ENCODE assay signal across 8 cellular contexts in the genomic region with DNA sequence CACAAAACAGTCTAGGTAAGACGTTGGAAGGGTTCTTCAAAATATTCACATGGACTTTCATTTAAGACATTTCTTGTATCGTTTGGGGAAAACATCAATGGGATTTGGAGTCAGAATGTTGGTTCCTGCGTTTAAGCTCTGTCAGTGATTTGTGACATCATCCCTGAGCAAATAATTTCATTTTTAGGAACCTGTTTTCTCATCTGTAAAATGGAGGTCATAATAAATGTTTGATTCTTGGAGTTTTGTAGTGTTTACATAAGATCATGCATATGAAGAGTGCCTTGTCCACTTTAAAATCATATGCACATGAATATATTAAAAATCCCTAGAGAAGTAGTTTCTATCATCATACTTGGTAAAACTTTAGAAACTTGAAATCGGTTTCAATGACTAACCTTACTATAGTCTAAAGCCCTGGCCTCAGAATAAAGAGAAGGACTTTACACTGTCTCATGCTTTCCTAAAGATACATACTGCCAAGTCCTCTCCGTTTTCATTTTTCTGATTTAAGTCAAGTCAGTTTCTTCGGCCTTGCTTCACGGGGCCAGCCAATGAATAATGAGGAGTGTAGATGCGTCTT.
DNase-seq lines count a peak whose midpoint lies in the region; ATAC-seq, FAIRE-seq and TF ChIP-seq lines count a peak whose summit lies in the region.

No MANE protein-coding gene starts in this region.

- no peak for DNase-seq in left ventricle myocardium inferior
- DNase-seq in Right ventricle myocardium superior: no peak
- DNase-seq in brain microvascular endothelial cell: no peak
- DNase-seq in left lung: no peak
- DNase-seq in uterus: no peak
- DNase-seq in kidney: no peak

- H3K27ac ChIP-seq in left ventricle myocardium inferior (replicated peaks) (no peak overlapping the region), brain microvascular endothelial cell (peak overlapping the region; percentile 63), left lung (no peak overlapping the region), uterus (peak overlapping the region; percentile 60 to 75), kidney (ENCODE audit: low read depth in 2 of 2, low read length in 2 of 2) (no peak overlapping the region)

- no peak for ATAC-seq in Right ventricle myocardium superior (ENCODE audit: poor library complexity)
- ATAC-seq in left lung: peak; percentile 50
- ATAC-seq in HG03521 (IDR thresholded peaks at IDR 0.05; ENCODE audit: unreplicated experiment): no peak
- ATAC-seq in HG03139 (IDR thresholded peaks at IDR 0.05; ENCODE audit: unreplicated experiment): no peak

- H3K36me3 ChIP-seq in left ventricle myocardium inferior (no peaks in the 10 kb centered on the region), brain microvascular endothelial cell (replicated peaks) (no peaks in the 10 kb centered on the region), left lung (no peaks in the 10 kb centered on the region), uterus (no peaks in the 10 kb centered on the region), kidney (ENCODE audit: control insufficient read depth in 1 of 2, insufficient read depth in 2 of 2, low read length in 2 of 2) (no peaks in the 10 kb centered on the region)

- in situ Hi-C loops in brain microvascular endothelial cell (cut with HindIII; ENCODE audit: low pct_ligation_motif_present, low sequenced_read_pairs): no loop called here

- peaks cover 17% of the 10 kb centered on the region for H3K9me3 ChIP-seq in left ventricle myocardium inferior (replicated peaks)
- H3K9me3 ChIP-seq in left lung: peaks cover 0 to 7% of the 10 kb centered on the region in 2 donors
- no peaks in the 10 kb centered on the region for H3K9me3 ChIP-seq in uterus
- H3K9me3 ChIP-seq in kidney (ENCODE audit: control insufficient read depth in 1 of 2, low read length in 2 of 2): no peaks in the 10 kb centered on the region

- H3K27me3 ChIP-seq in left ventricle myocardium inferior (ENCODE audit: low read depth) (peaks cover 4% of the 10 kb centered on the region), brain microvascular endothelial cell (replicated peaks) (no peaks in the 10 kb centered on the region), left lung (no peaks in the 10 kb centered on the region), uterus (no peaks in the 10 kb centered on the region)

- no peak overlapping the region for H3K9ac ChIP-seq in kidney (ENCODE audit: low read length in 2 of 2)

- peak overlapping the region; percentile 15 for H3K4me3 ChIP-seq in left ventricle myocardium inferior
- H3K4me3 ChIP-seq in brain microvascular endothelial cell (ENCODE audit: low read depth, low read length): peak overlapping the region; percentile 33
- H3K4me3 ChIP-seq in left lung: no peak overlapping the region
- H3K4me3 ChIP-seq in uterus: no peak overlapping the region
- H3K4me3 ChIP-seq in kidney (ENCODE audit: low read length in 2 of 2): no peak overlapping the region

- intact Hi-C loops in left ventricle myocardium inferior (cut with micrococcal nuclease): loop anchor here (10.0 kb wide), 1 partner anchor 929 kb away; no protein-coding TSS in a partner anchor
- intact Hi-C loops in Right ventricle myocardium superior (cut with DNase I): loop anchor here (2.0 kb wide), 1 partner anchor 929 kb away; no protein-coding TSS in a partner anchor
- intact Hi-C loops in left lung (cut with DNase I): loop anchor here in 1 of 2 donors (5.0 kb wide), 1 partner anchor 931 kb away; no protein-coding TSS in a partner anchor
- intact Hi-C loops in uterus (cut with DNase I; ENCODE audit: low total_unique reads): loop anchor here (5.0 kb wide), 1 partner anchor 931 kb away; no protein-coding TSS in a partner anchor
- intact Hi-C loops in kidney (cut with DNase I): loop anchor here (10.0 kb wide), 1 partner anchor 919 kb away; no protein-coding TSS in a partner anchor

- no peak for FAIRE-seq in kidney (lab: Jason Lieb, UNC)

- no peak for TF ChIP-seq POLR2A in uterus (IDR thresholded peaks at IDR 0.05)

- TF ChIP-seq CTCF in left ventricle myocardium inferior (IDR thresholded peaks at IDR 0.05; ENCODE audit: borderline replicate concordance) (no peak), brain microvascular endothelial cell (IDR thresholded peaks at IDR 0.05; ENCODE audit: low read depth, low read length, missing control alignments) (no peak), left lung (IDR thresholded peaks at IDR 0.05) (no peak), uterus (IDR thresholded peaks at IDR 0.05) (no peak), kidney (IDR thresholded peaks at IDR 0.05; ENCODE audit: borderline replicate concordance, extremely low read depth, insufficient read depth) (no peak)

- H3K4me1 ChIP-seq in left ventricle myocardium inferior (peaks cover 6% of the 10 kb centered on the region), left lung (peaks cover 0 to 17% of the 10 kb centered on the region in 2 donors), uterus (no peaks in the 10 kb centered on the region), kidney (ENCODE audit: control insufficient read depth in 1 of 2, insufficient read depth in 1 of 2, low read depth in 1 of 2, low read length in 2 of 2) (peaks cover 0 to 4% of the 10 kb centered on the region in 2 donors)

Comparison
In these comparisons a context has a peak if more than half of its experiments do, and no peak if none do; other contexts are left out.
1. H3K27ac ChIP-seq: peak in brain microvascular endothelial cell (single experiment) and uterus (2 of 2); none in left ventricle myocardium inferior (single experiment), left lung (0 of 2) and kidney (0 of 2).
2. H3K4me3 ChIP-seq: peak in left ventricle myocardium inferior (single experiment) and brain microvascular endothelial cell (single experiment); none in left lung (0 of 2), uterus (0 of 2) and kidney (0 of 2).